Comparison of ENCODE assay signal across 8 cellular contexts in genomic region chr12:124568431-124569374, GRCh38. TPM values are rescaled to one million over a fixed set of nuclear protein-coding genes. Genes with fewer than 3 reads are reported as not detected.
DNase-seq lines count a peak whose midpoint lies in the region; ATAC-seq and TF ChIP-seq lines count a peak whose summit lies in the region.

No MANE protein-coding gene starts in this region.

- H3K9me3 ChIP-seq in KOPT-K1 (ENCODE audit: insufficient read depth, low read length, poor library complexity, severe bottlenecking) (no peaks in the 10 kb centered on the region), esophagus (ENCODE audit: control insufficient read depth in 2 of 2, insufficient read depth in 1 of 2, low read depth in 1 of 2, low read length in 1 of 2) (no peaks in the 10 kb centered on the region), tibial artery (no peaks in the 10 kb centered on the region)

- H3K27ac ChIP-seq in KOPT-K1 (ENCODE audit: low read depth, low read length, poor library complexity, severe bottlenecking) (peak overlapping the region; percentile 96), esophagus (ENCODE audit: low read depth in 2 of 2, low read length in 1 of 2) (peak overlapping the region; percentile 87), tibial artery (peak overlapping the region; percentile 79 to 87)

- CTCF ChIA-PET in T-cell (lab: Charles Lee), result interaction anchor here in 1 of 2 donors (0.6 to 0.7 kb wide), 2 partner anchors 82 to 360 kb away, joined by 5 to 8 read pairs; no protein-coding TSS in a partner anchor

- H3K36me3 Mint-ChIP-seq in T-cell, result no peaks in the 10 kb centered on the region

- intact Hi-C loops in tibial artery (cut with DNase I; ENCODE audit: low total_unique reads), result loop anchor here (5.0 kb wide), 4 partner anchors 111 to 199 kb away; no protein-coding TSS in a partner anchor

- POLR2A ChIA-PET in T-cell (lab: Charles Lee), result no interaction called here

- no peak overlapping the region for H3K4me3 ChIP-seq in esophagus (ENCODE audit: low read depth in 1 of 2, low read length in 2 of 2)
- H3K4me3 ChIP-seq in tibial artery, result peak overlapping the region; percentile 88 to 94

- H3K36me3 ChIP-seq in KOPT-K1 (ENCODE audit: insufficient read depth, low read length) (no peaks in the 10 kb centered on the region), esophagus (ENCODE audit: control insufficient read depth in 2 of 2, insufficient read depth in 2 of 2, low read length in 1 of 2) (no peaks in the 10 kb centered on the region), tibial artery (no peaks in the 10 kb centered on the region)

- no peak overlapping the region for H3K27ac Mint-ChIP-seq in T-cell

- peak overlapping the region; percentile 49 to 86 (median 77) for H3K4me3 Mint-ChIP-seq in T-cell

- peak; percentile 74 for DNase-seq in A172 (ENCODE audit: low spot score)
- peak; percentile 89 for DNase-seq in GDM1 (lab: John Stamatoyannopoulos, UW)
- peak in 3 of 34 experiments; percentile 13 to 33 (median 27) for DNase-seq in T-cell
- DNase-seq in midbrain (lab: John Stamatoyannopoulos, UW), result peak; percentile 56
- peak; percentile 86 to 94 for DNase-seq in tibial artery

- WGBS in esophagus, 2 donors, result 25 to 35% methylated on average over 28 of the region's 28 CpGs

- H3K4me1 ChIP-seq in esophagus (ENCODE audit: control insufficient read depth in 2 of 2, insufficient read depth in 2 of 2, low read length in 1 of 2) (peaks cover 4% of the 10 kb centered on the region in 2 donors), tibial artery (peaks cover 8 to 49% (median 37%) of the 10 kb centered on the region in 4 donors)

- peak in 1 of 2 experiments; percentile 55 for TF ChIP-seq CTCF in tibial artery (IDR thresholded peaks at IDR 0.05)

- H3K9me3 Mint-ChIP-seq in T-cell, result no peaks in the 10 kb centered on the region

- H3K27me3 ChIP-seq in esophagus (ENCODE audit: control insufficient read depth in 1 of 2, insufficient read depth in 2 of 2, low read length in 2 of 2) (no peaks in the 10 kb centered on the region), tibial artery (no peaks in the 10 kb centered on the region)

- H3K4me1 Mint-ChIP-seq in T-cell, result peaks cover 14 to 26% (median 23%) of the 10 kb centered on the region in 3 donors

- ATAC-seq in T-cell (replicated peaks in 1 of 4), result no peak
- no peak for ATAC-seq in GM18909 (IDR thresholded peaks at IDR 0.05; ENCODE audit: poor library complexity, unreplicated experiment)

- H3K27me3 Mint-ChIP-seq in T-cell, result no peaks in the 10 kb centered on the region

RNA-seq across cellular contexts. Expression of gene NCOR2, which starts 1.3 kb away (rescaled TPM):
- 32.9 and 33.3 TPM in 2 replicates for total RNA-seq in A172 (2014; rRNA removed; shearing (Covaris generic))
- total RNA-seq in T-cell, result 100 to 1,000 TPM; 108 to 140 (median 127) TPM
- polyA plus RNA-seq in esophagus, result 10 to 100 TPM; 22.9 to 48.1 TPM

Comparison
In these comparisons a context has a peak if more than half of its experiments do, and no peak if none do; other contexts are left out.
1. H3K4me3 ChIP-seq: peak in tibial artery (2 of 2); none in esophagus (0 of 2).
2. Peak in every context shown above with its lines, with median percentiles within 50 percentile points of each other: H3K27ac ChIP-seq.